ENCODE assay signal across 15 cellular contexts in the genomic region with DNA sequence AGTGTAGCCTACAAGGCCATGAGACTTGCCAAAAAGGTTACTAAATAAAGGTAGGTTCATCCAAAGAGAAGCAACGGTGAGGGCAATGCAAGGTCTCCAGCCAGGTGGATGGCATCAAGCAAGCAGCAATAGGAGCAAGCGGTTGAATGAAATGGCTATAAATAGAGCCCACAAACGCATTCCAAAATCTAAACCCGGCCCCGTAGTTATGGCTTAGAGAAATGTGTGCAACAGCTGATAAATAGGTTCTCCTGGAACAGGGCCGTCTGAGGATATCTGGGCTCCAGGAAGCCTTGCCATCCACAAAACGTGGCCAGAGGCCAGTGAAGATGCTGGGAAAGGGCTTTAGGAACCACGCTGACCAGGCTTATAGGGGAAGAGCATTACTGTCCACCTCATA.
A peak's percentile ranks its signal among the peaks of the same experiment; 100 is the strongest.
DNase-seq lines count a peak whose midpoint lies in the region; ATAC-seq, FAIRE-seq and TF ChIP-seq lines count a peak whose summit lies in the region.
"Had no signal": no experiment of that assay in that cellular context is flagged by ENCODE, and none has a peak within 500 bp of the region (broad histone marks: within the 10 kb centered on the region; RNA-seq: fewer than 3 reads in every experiment).

No MANE protein-coding gene starts in this region.

- TF ChIP-seq EP300 in stomach (IDR thresholded peaks at IDR 0.05), result no peak

- peak overlapping the region in 10 of 11 experiments; percentile 67 to 87 (median 80); a peak in 20 of 22 replicates for H3K9ac ChIP-seq in BLaER1 treated with 17β-estradiol and CSF1 and Interleukin-3, amounts not matched to agents 10 nM and 100 nM

- peaks cover 0 to 5% (median 0%) of the 10 kb centered on the region in 11 experiments; a peak in 2 of 22 replicates for H3K36me3 ChIP-seq in BLaER1 treated with 17β-estradiol and CSF1 and Interleukin-3, amounts not matched to agents 10 nM and 100 nM
- H3K36me3 ChIP-seq in breast epithelium (no peaks in the 10 kb centered on the region), stomach (no peaks in the 10 kb centered on the region), pancreas (no peaks in the 10 kb centered on the region)

- H3K27me3 ChIP-seq in BLaER1 treated with 17β-estradiol and CSF1 and Interleukin-3, amounts not matched to agents 10 nM and 100 nM, result no peaks in the 10 kb centered on the region
- H3K27me3 ChIP-seq in breast epithelium (no peaks in the 10 kb centered on the region), stomach (no peaks in the 10 kb centered on the region), pancreas (no peaks in the 10 kb centered on the region)

- TF ChIP-seq CTCF in breast epithelium (IDR thresholded peaks at IDR 0.05) (no peak), stomach (IDR thresholded peaks at IDR 0.05) (no peak), pancreas (IDR thresholded peaks at IDR 0.05) (no peak)

- 49 to 72% (median 66%) methylated on average over 8 of the region's 8 CpGs for WGBS in stomach, 5 donors
- WGBS in pancreas, 2 donors, result 50 to 55% methylated on average over 8 of the region's 8 CpGs

- peak overlapping the region in 1 of 10 experiments; percentile 29; a peak in 1 of 20 replicates for H3K4me3 ChIP-seq in BLaER1 treated with 17β-estradiol and CSF1 and Interleukin-3, amounts not matched to agents 10 nM and 100 nM
- H3K4me3 ChIP-seq in breast epithelium (no peak overlapping the region), stomach (no peak overlapping the region), pancreas (no peak overlapping the region)

- peaks cover 0 to 38% (median 12%) of the 10 kb centered on the region in 11 experiments; a peak in 17 of 22 replicates for H3K9me3 ChIP-seq in BLaER1 treated with 17β-estradiol and CSF1 and Interleukin-3, amounts not matched to agents 10 nM and 100 nM (replicated peaks in 1 of 11)
- H3K9me3 ChIP-seq in breast epithelium (no peaks in the 10 kb centered on the region), stomach (peaks cover 0 to 8% (median 0%) of the 10 kb centered on the region in 4 donors), pancreas (no peaks in the 10 kb centered on the region)

- DNase-seq in breast epithelium (ENCODE audit: low spot score in 2 of 2), result no peak
- no peak for DNase-seq in left ventricle myocardium superior
- DNase-seq in stomach, result no peak
- no peak for DNase-seq in central memory CD4-positive, alpha-beta T cell
- no peak for DNase-seq in HUDEP-2 (lab: John Stamatoyannopoulos, UW; ENCODE audit: unreplicated experiment in 76 of 76)
- DNase-seq in pancreas, result no peak
- no peak for DNase-seq in NCI-H128 (lab: John Stamatoyannopoulos, UW; ENCODE audit: unreplicated experiment)
- DNase-seq: activated B cell treated with CpG ODN at 0.5 μM for 24 hours; GOT3; Karpas-422; posterior cingulate gyrus; stimulated activated CD4-positive, alpha-beta T cell treated with anti-CD3 and anti-CD28 coated beads, Interleukin-12 subunit alpha, Interleukin-12 subunit beta, amount 100 ng/mL, for 4 hours; stimulated activated naive CD8-positive, alpha-beta T cell treated with anti-CD3 and anti-CD28 coated beads, Interleukin-15, Interleukin-2, amounts not matched to agents 100 U/mL and 50 U/mL, for 24 hours; T-helper 2 cell had no signal

- intact Hi-C loops in breast epithelium (cut with DNase I; ENCODE audit: low total_unique reads), result no loop called here
- intact Hi-C loops in left ventricle myocardium superior (cut with micrococcal nuclease), result no loop called here
- intact Hi-C loops in stomach (cut with DNase I; ENCODE audit: low total_unique reads), result no loop called here
- intact Hi-C loops in pancreas (cut with DNase I), result no loop called here

- peak overlapping the region; percentile 48 to 89 (median 76); a peak in 20 of 22 replicates for H3K4me2 ChIP-seq in BLaER1 treated with 17β-estradiol and CSF1 and Interleukin-3, amounts not matched to agents 10 nM and 100 nM

- no peaks in the 10 kb centered on the region for H4K20me1 ChIP-seq in BLaER1 treated with 17β-estradiol and CSF1 and Interleukin-3, amounts not matched to agents 10 nM and 100 nM

- ATAC-seq in left ventricle myocardium superior (peak; percentile 2), pancreas (no peak)
- ATAC-seq: stimulated activated naive CD8-positive, alpha-beta T cell treated with anti-CD3 and anti-CD28 coated beads, Interleukin-15, Interleukin-2, amounts not matched to agents 100 U/mL and 50 U/mL, for 24 hours had no signal

- FAIRE-seq in pancreas (lab: Jason Lieb, UNC), result no peak

- peaks cover 21 to 93% (median 54%) of the 10 kb centered on the region in 10 experiments for H3K4me1 ChIP-seq in BLaER1 treated with 17β-estradiol and CSF1 and Interleukin-3, amounts not matched to agents 10 nM and 100 nM
- H3K4me1 ChIP-seq in breast epithelium (no peaks in the 10 kb centered on the region), stomach (peaks cover 0 to 16% (median 14%) of the 10 kb centered on the region in 4 donors), pancreas (no peaks in the 10 kb centered on the region)

- no peak for TF ChIP-seq POLR2A in breast epithelium (IDR thresholded peaks at IDR 0.05)
- no peak for TF ChIP-seq POLR2A in stomach (IDR thresholded peaks at IDR 0.05)

- H3K27ac ChIP-seq in BLaER1 treated with 17β-estradiol and CSF1 and Interleukin-3, amounts not matched to agents 10 nM and 100 nM, result peak overlapping the region; percentile 65 to 100 (median 95)
- H3K27ac ChIP-seq in breast epithelium, result peak overlapping the region; percentile 69 to 81
- H3K27ac ChIP-seq in stomach, result peak overlapping the region in 4 of 5 donors; percentile 55 to 75 (median 62)
- no peak overlapping the region for H3K27ac ChIP-seq in pancreas

Comparison
In these comparisons a context has a peak if more than half of its experiments do, and no peak if none do; other contexts are left out.
1. H3K27ac ChIP-seq: peak in BLaER1 treated with 17β-estradiol and CSF1 and Interleukin-3, amounts not matched to agents 10 nM and 100 nM (11 of 11), breast epithelium (2 of 2) and stomach (4 of 5); none in pancreas (0 of 4).